Comparison of ENCODE assay signal across 27 cellular contexts in the genomic region with DNA sequence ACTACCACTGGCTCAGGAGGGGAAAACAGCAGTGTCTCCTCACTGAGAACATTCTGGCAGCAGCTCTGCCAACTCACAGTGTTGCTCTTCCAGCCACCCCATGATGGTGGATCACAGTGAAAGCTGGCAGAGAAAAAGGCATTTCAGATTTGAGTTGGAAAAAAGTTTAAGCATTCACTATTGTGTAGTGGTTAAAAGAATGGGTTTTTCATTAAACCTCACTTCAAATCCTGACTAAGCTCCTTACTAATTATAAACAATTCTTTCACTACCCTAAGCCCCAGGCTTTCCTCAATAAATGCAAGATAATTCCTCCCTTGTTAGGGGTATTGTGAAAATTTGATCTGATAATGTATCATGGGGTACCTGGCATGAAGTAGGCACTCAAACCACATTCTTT.
"Had no signal": no experiment of that assay in that cellular context is flagged by ENCODE, and none has a peak within 500 bp of the region (broad histone marks: within the 10 kb centered on the region; RNA-seq: fewer than 3 reads in every experiment).

No MANE protein-coding gene starts in this region.

- H3K36me3 ChIP-seq: colonic mucosa, heart right ventricle, left lung, neutrophil, pancreas, sigmoid colon, stomach, thyroid gland had no signal

- H3K9me3 ChIP-seq: colonic mucosa, left lung, neutrophil, pancreas, stomach, thyroid gland had no signal

- H3K4me3 ChIP-seq: colonic mucosa, heart right ventricle, left lung, pancreas, sigmoid colon, stomach, thyroid gland had no signal

- FAIRE-seq: islet of Langerhans, pancreas had no signal

- H3K4me1 Mint-ChIP-seq: endodermal cell; naive thymus-derived CD8-positive, alpha-beta T cell; stimulated activated effector memory CD8-positive, alpha-beta T cell treated with anti-CD3 and anti-CD28 coated beads, Interleukin-12 subunit alpha, Interleukin-12 subunit beta, amount 100 ng/mL, for 72 hours had no signal

- H3K36me3 Mint-ChIP-seq: naive thymus-derived CD8-positive, alpha-beta T cell; stimulated activated effector memory CD8-positive, alpha-beta T cell treated with anti-CD3 and anti-CD28 coated beads, Interleukin-12 subunit alpha, Interleukin-12 subunit beta, amount 100 ng/mL, for 72 hours had no signal

- H3K27me3 Mint-ChIP-seq: dendritic cell treated with granulocyte-macrophage colony-stimulating factor and Interleukin-4, amounts not matched to agents 40 ng/mL and 50 ng/mL, for 4 days had no signal

- DNase-seq: colonic mucosa; effector CD8-positive, alpha-beta T cell; endodermal cell; foreskin keratinocyte; glutamatergic neuron; heart right ventricle; hippocampal formation; left cardiac atrium; left lung; naive thymus-derived CD8-positive, alpha-beta T cell; nephron progenitor cell; pancreas; right cardiac atrium; sigmoid colon; stimulated activated CD4-positive, alpha-beta T cell treated with anti-CD3 and anti-CD28 coated beads, Interleukin-2, amount 100 ng/mL, for 24 hours; stimulated activated CD4-positive, alpha-beta T cell treated with anti-CD3 and anti-CD28 coated beads, Interleukin-4, amount 100 ng/mL, for 24 hours; stimulated activated naive CD4-positive, alpha-beta T cell treated with Interleukin-2 at 50 U/mL for 16 hours; stomach; thyroid gland; trophoblast cell had no signal

- H3K27me3 ChIP-seq: colonic mucosa, foreskin keratinocyte, heart right ventricle, left lung, neutrophil, pancreas, sigmoid colon, stomach, thyroid gland had no signal

- H3K4me1 ChIP-seq: colonic mucosa, foreskin keratinocyte, heart right ventricle, left lung, pancreas, sigmoid colon, stomach, thyroid gland had no signal

- H3K27ac ChIP-seq: colonic mucosa, epithelial cell of prostate, foreskin keratinocyte, heart right ventricle, left lung, neutrophil, pancreas, sigmoid colon, stomach, thyroid gland had no signal

- H3K27ac Mint-ChIP-seq: dendritic cell treated with granulocyte-macrophage colony-stimulating factor and Interleukin-4, amounts not matched to agents 40 ng/mL and 50 ng/mL, for 4 days; endodermal cell; naive thymus-derived CD8-positive, alpha-beta T cell; nephron progenitor cell; progenitor cell of endocrine pancreas; stimulated activated effector memory CD8-positive, alpha-beta T cell treated with anti-CD3 and anti-CD28 coated beads, Interleukin-12 subunit alpha, Interleukin-12 subunit beta, amount 100 ng/mL, for 72 hours had no signal

- H3K4me3 Mint-ChIP-seq: dendritic cell treated with granulocyte-macrophage colony-stimulating factor and Interleukin-4, amounts not matched to agents 40 ng/mL and 50 ng/mL, for 4 days; endodermal cell; naive thymus-derived CD8-positive, alpha-beta T cell; nephron progenitor cell; stimulated activated effector memory CD8-positive, alpha-beta T cell treated with anti-CD3 and anti-CD28 coated beads, Interleukin-12 subunit alpha, Interleukin-12 subunit beta, amount 100 ng/mL, for 72 hours had no signal

- ATAC-seq: esophagus mucosa; foreskin keratinocyte; heart right ventricle; left cardiac atrium; left lung; naive thymus-derived CD8-positive, alpha-beta T cell; pancreas; right cardiac atrium; stimulated activated effector memory CD8-positive, alpha-beta T cell treated with anti-CD3 and anti-CD28 coated beads, Interleukin-12 subunit alpha, Interleukin-12 subunit beta, amount 100 ng/mL, for 72 hours had no signal
